In the genomic region with DNA sequence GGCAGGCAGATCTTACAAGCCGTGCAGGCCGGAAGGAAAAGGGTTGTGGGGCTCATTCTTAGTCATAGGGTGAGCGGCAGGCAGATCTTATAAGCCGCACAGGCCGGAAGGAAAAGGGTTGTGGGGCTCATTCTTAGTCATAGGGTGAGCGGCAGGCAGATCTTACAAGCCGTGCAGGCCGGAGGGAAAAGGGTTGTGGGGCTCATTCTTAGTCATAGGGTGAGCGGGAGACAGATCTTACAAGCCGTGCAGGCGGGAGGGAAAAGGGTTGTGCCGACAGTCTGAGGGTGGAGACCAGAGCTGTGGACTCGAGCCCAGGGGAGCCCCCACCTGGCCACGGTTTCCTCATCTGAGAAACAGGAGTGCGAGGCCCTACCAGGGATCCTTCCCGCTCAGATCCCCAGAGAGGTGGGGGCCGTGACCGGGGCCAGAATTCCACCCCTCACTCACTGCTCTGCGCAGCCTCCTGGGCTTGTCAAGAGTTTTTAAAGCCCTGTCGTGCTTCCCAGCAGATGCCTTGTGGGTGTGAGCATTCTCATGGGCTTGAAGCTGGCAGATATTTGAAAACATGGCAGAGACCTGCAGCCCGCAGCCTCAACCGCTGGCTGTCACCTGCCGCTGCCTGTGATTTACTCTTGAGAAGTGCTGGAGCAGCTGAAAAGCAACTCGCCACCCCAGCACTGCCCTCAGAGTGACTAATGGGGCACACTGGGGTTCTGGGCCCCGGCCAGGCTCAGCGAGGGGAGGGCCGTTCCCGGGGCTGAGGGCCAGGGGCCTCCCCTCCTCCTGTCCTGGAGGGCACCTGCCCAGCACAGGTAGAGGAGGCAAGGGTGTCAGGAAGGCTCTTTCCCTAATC, we compare ENCODE assay signal across 8 cellular contexts. TPM values are rescaled to one million over a fixed set of nuclear protein-coding genes. Genes with fewer than 3 reads are reported as not detected.
DNase-seq lines count a peak whose midpoint lies in the region; ATAC-seq and TF ChIP-seq lines count a peak whose summit lies in the region.

No MANE protein-coding gene starts in this region.

- ATAC-seq in GM18505 (IDR thresholded peaks at IDR 0.05; ENCODE audit: unreplicated experiment) (peak; percentile 72), HG02973 (IDR thresholded peaks at IDR 0.05; ENCODE audit: unreplicated experiment) (peak; percentile 65)

- no peak for TF ChIP-seq POLR2A in GM18505 (IDR thresholded peaks at IDR 0.05; ENCODE audit: borderline replicate concordance, extremely low read depth, insufficient read depth, insufficient read length)

- DNase-seq in RKO (ENCODE audit: low spot score) (peak; percentile 97), cardiac septum (ENCODE audit: low spot score) (peak; percentile 76), DMS 273 treated with DMSO at 0.1 percent for 48 hours (lab: John Stamatoyannopoulos, UW) (no peak), NCI-H1092 (lab: John Stamatoyannopoulos, UW) (no peak)
- peak; percentile 56 to 75 for DNase-seq in activated T-helper 1 cell treated with anti-CD3 and anti-CD28 coated beads, Interleukin-2, amount 50 U/mL, for 16 hours (ENCODE audit: low read depth in 1 of 2, low spot score in 1 of 2)
- peak; percentile 83 for DNase-seq in stimulated activated CD4-positive, alpha-beta T cell treated with anti-CD3 and anti-CD28 coated beads, Interleukin-1b, Interleukin-23, amount 100 ng/mL, for 48 hours

- intact Hi-C loops in cardiac septum (cut with DNase I), result no loop called here

RNA-seq across cellular contexts. Expression of gene NTSR1, which starts 31.9 kb away (rescaled TPM):
- 0.08 TPM for total RNA-seq in cardiac septum

RNA-seq across cellular contexts. Expression of gene MRGBP, which starts 55.8 kb away (rescaled TPM):
- 7.9 TPM for total RNA-seq in cardiac septum

Comparison
In these comparisons a context has a peak if more than half of its experiments do, and no peak if none do; other contexts are left out.
1. DNase-seq: peak in RKO (single experiment), activated T-helper 1 cell treated with anti-CD3 and anti-CD28 coated beads, Interleukin-2, amount 50 U/mL, for 16 hours (2 of 2), cardiac septum (single experiment) and stimulated activated CD4-positive, alpha-beta T cell treated with anti-CD3 and anti-CD28 coated beads, Interleukin-1b, Interleukin-23, amount 100 ng/mL, for 48 hours (single experiment); none in DMS 273 treated with DMSO at 0.1 percent for 48 hours (single experiment) and NCI-H1092 (single experiment).